In the genomic region with DNA sequence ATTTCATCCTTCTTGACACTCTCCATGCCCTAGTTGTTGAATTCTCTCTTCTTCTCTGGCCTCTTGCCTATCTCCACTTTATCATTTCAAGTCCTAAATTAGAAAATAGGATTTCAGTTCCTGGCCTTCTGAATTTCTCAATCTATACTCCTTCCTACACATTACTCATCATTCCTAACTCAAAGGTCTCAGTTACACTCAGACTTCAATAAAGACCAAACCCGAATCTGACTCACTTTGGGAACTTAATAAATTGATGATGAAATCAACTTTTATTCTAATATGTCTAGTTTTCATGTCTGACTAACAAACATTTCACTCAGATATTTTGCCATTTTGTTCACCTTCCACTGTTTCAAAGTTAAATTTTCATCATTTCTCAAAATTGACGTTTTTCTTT, we compare ENCODE assay signal across 22 cellular contexts.
DNase-seq lines count a peak whose midpoint lies in the region; ATAC-seq and TF ChIP-seq lines count a peak whose summit lies in the region.
"Had no signal": no experiment of that assay in that cellular context is flagged by ENCODE, and none has a peak within 500 bp of the region (broad histone marks: within the 10 kb centered on the region; RNA-seq: fewer than 3 reads in every experiment).

No MANE protein-coding gene starts in this region.

- CTCF ChIA-PET in AG04450 (lab: Charles Lee): no interaction called here
- CTCF ChIA-PET in mammary epithelial cell (lab: Charles Lee; ENCODE audit: low non-redundant PET): no interaction called here

- POLR2A ChIA-PET in AG04450 (lab: Yijun Ruan, JAX): no interaction called here

- H3K9me3 ChIP-seq in AG04450 (ENCODE audit: control insufficient read depth, insufficient read depth, low read length) (peaks cover 4% of the 10 kb centered on the region; the same call in 1 of the 2 replicates), mammary epithelial cell (replicated peaks; ENCODE audit: insufficient read depth, low read length) (no peaks in the 10 kb centered on the region), MG63 (no peaks in the 10 kb centered on the region)
- H3K9me3 ChIP-seq: ascending aorta, suprapubic skin had no signal

- H3K27me3 Mint-ChIP-seq in CD14-positive monocyte (ENCODE audit: low read depth in 3 of 3): no peaks in the 10 kb centered on the region
- H3K27me3 Mint-ChIP-seq: activated T-cell treated with anti-CD3 and anti-CD28 coated beads, Interleukin-2, amount 50 U/mL, for 24 hours had no signal

- H2AFZ ChIP-seq in mammary epithelial cell (ENCODE audit: low read depth, low read length): no peak overlapping the region

- no peak overlapping the region for H3K27ac Mint-ChIP-seq in CD14-positive monocyte
- H3K27ac Mint-ChIP-seq: activated CD8-positive, alpha-beta T cell treated with anti-CD3 and anti-CD28 coated beads, Interleukin-2, amount 10 ng/mL, durations not matched to agents 7 days and 5 days; activated naive CD4-positive, alpha-beta T cell treated with anti-CD3 and anti-CD28 coated beads for 36 hours; activated T-cell treated with anti-CD3 and anti-CD28 coated beads, Interleukin-2, amount 50 U/mL, for 24 hours; CD8-positive, alpha-beta T cell had no signal

- H3K27ac ChIP-seq in AG04450 (ENCODE audit: low read depth, low read length) (no peak overlapping the region), mammary epithelial cell (ENCODE audit: insufficient read depth, low read depth, low read length) (peak overlapping the region; percentile 37)
- H3K27ac ChIP-seq: ascending aorta, suprapubic skin had no signal

- 24% methylated on average over 2 of the region's 2 CpGs for WGBS in mammary epithelial cell (ENCODE audit: low coverage, missing lambda C conversion rate)

- DNase-seq in AG04450 (ENCODE audit: low read depth, low spot score): peak; percentile 16
- peak; percentile 76 for DNase-seq in LHCN-M2 (ENCODE audit: low read depth)
- peak; percentile 93 for DNase-seq in mammary epithelial cell
- peak; percentile 23 for DNase-seq in fibroblast of villous mesenchyme (ENCODE audit: low read depth)
- no peak for DNase-seq in CD14-positive monocyte (ENCODE audit: low spot score)
- DNase-seq in stimulated activated CD4-positive, alpha-beta T cell treated with anti-CD3 and anti-CD28 coated beads, Interleukin-1b, Interleukin-23, amount 100 ng/mL, for 48 hours: no peak
- DNase-seq in MG63: no peak
- DNase-seq: activated CD8-positive, alpha-beta T cell treated with anti-CD3 and anti-CD28 coated beads, Interleukin-2, amount 10 ng/mL, durations not matched to agents 7 days and 5 days; activated naive CD4-positive, alpha-beta T cell treated with anti-CD3 and anti-CD28 coated beads for 36 hours; activated T-cell treated with anti-CD3 and anti-CD28 coated beads, Interleukin-2, amount 50 U/mL, for 24 hours; CD8-positive, alpha-beta T cell; DMS53; NCI-H1105; NCI-H2081 treated with DMSO at 0.1 percent for 48 hours; NCI-H524; SIG-M5; T-helper 2 cell had no signal

- intact Hi-C loops in mammary epithelial cell (cut with micrococcal nuclease): loop anchor here (10.0 kb wide), 1 partner anchor 203 kb away; no protein-coding TSS in a partner anchor
- intact Hi-C loops in CD14-positive monocyte (cut with micrococcal nuclease): no loop called here

- no peaks in the 10 kb centered on the region for H4K20me1 ChIP-seq in mammary epithelial cell (ENCODE audit: insufficient read depth, low read length)

- no peaks in the 10 kb centered on the region for H3K4me1 Mint-ChIP-seq in CD14-positive monocyte

- no peaks in the 10 kb centered on the region for H3K79me2 ChIP-seq in mammary epithelial cell (ENCODE audit: insufficient read depth, low read length)

- in situ Hi-C loops in mammary epithelial cell (cut with MboI; ENCODE audit: low sequenced_read_pairs in 2 of 2): no loop called here

- no peak overlapping the region for H3K9ac ChIP-seq in mammary epithelial cell (ENCODE audit: insufficient read depth, low read length)

- H3K27me3 ChIP-seq in AG04450 (ENCODE audit: control insufficient read depth, insufficient read depth, low read length) (no peaks in the 10 kb centered on the region), mammary epithelial cell (ENCODE audit: insufficient read depth, low read length) (no peaks in the 10 kb centered on the region), MG63 (no peaks in the 10 kb centered on the region)
- H3K27me3 ChIP-seq: ascending aorta, suprapubic skin had no signal

- no peak for ATAC-seq in HG02885 (IDR thresholded peaks at IDR 0.05; ENCODE audit: poor library complexity, unreplicated experiment)
- ATAC-seq: activated CD8-positive, alpha-beta T cell treated with anti-CD3 and anti-CD28 coated beads, Interleukin-2, amount 10 ng/mL, durations not matched to agents 7 days and 5 days; CD8-positive, alpha-beta T cell; HCT116; left lobe of liver had no signal

- H3K4me3 ChIP-seq in AG04450 (ENCODE audit: low read depth, low read length) (no peak overlapping the region), mammary epithelial cell (replicated peaks in 1 of 3; ENCODE audit: insufficient read depth in 1 of 3, low read depth in 2 of 3, low read length in 3 of 3) (no peak overlapping the region), fibroblast of villous mesenchyme (ENCODE audit: low read depth, low read length) (no peak overlapping the region), MG63 (no peak overlapping the region)
- H3K4me3 ChIP-seq: ascending aorta, suprapubic skin had no signal

- dilution Hi-C loops in mammary epithelial cell (cut with HindIII; ENCODE audit: low sequenced_read_pairs): no loop called here

- peaks cover 10 to 19% (median 18%) of the 10 kb centered on the region in 7 donors for H3K9me3 Mint-ChIP-seq in CD14-positive monocyte

- peaks cover 11% of the 10 kb centered on the region for H3K4me1 ChIP-seq in mammary epithelial cell (ENCODE audit: insufficient read depth, low read length)
- H3K4me1 ChIP-seq: ascending aorta had no signal

- H3K4me2 ChIP-seq in mammary epithelial cell (ENCODE audit: insufficient read depth, low read depth, low read length): peak overlapping the region; percentile 55

- H3K36me3 Mint-ChIP-seq in CD14-positive monocyte: no peaks in the 10 kb centered on the region
- H3K36me3 Mint-ChIP-seq: CD8-positive, alpha-beta T cell had no signal

- no peak for TF ChIP-seq CTCF in AG04450 (IDR thresholded peaks at IDR 0.05; ENCODE audit: low read depth, low read length)
- no peak for TF ChIP-seq CTCF in mammary epithelial cell (conservative IDR thresholded peaks at IDR 0.05 in 1 of 2, IDR thresholded peaks at IDR 0.05 in 1 of 2; ENCODE audit: extremely low read depth in 1 of 2, insufficient read depth in 1 of 2, low read depth in 1 of 2, low read length in 2 of 2)
- no peak for TF ChIP-seq CTCF in fibroblast of villous mesenchyme (IDR thresholded peaks at IDR 0.05; ENCODE audit: insufficient read depth, low read depth, low read length)
- TF ChIP-seq CTCF in CD14-positive monocyte (IDR thresholded peaks at IDR 0.05): no peak

- BruUV-seq in mammary epithelial cell (replicated peaks; lab: Mats Ljungman, UMichigan): no TSS peak

- H3K36me3 ChIP-seq in mammary epithelial cell (ENCODE audit: insufficient read depth, low read length) (no peaks in the 10 kb centered on the region), MG63 (no peaks in the 10 kb centered on the region)
- H3K36me3 ChIP-seq: ascending aorta, suprapubic skin had no signal

- H3K4me3 Mint-ChIP-seq in CD14-positive monocyte: no peak overlapping the region
- H3K4me3 Mint-ChIP-seq: activated CD8-positive, alpha-beta T cell treated with anti-CD3 and anti-CD28 coated beads, Interleukin-2, amount 10 ng/mL, durations not matched to agents 7 days and 5 days; activated naive CD4-positive, alpha-beta T cell treated with anti-CD3 and anti-CD28 coated beads for 36 hours; activated T-cell treated with anti-CD3 and anti-CD28 coated beads, Interleukin-2, amount 50 U/mL, for 24 hours; CD8-positive, alpha-beta T cell had no signal

Comparison
In these comparisons a context has a peak if more than half of its experiments do, and no peak if none do; other contexts are left out.
1. DNase-seq: peak in AG04450 (single experiment), LHCN-M2 (single experiment), mammary epithelial cell (single experiment) and fibroblast of villous mesenchyme (single experiment); none in CD14-positive monocyte (single experiment), stimulated activated CD4-positive, alpha-beta T cell treated with anti-CD3 and anti-CD28 coated beads, Interleukin-1b, Interleukin-23, amount 100 ng/mL, for 48 hours (single experiment) and MG63 (single experiment).